In genomic region chr1:207863893-207864535, GRCh38 we compare ENCODE assay signal across 9 cellular contexts. TPM values are rescaled to one million over a fixed set of nuclear protein-coding genes. Genes with fewer than 3 reads are reported as not detected.
DNase-seq lines count a peak whose midpoint lies in the region; ATAC-seq, FAIRE-seq and TF ChIP-seq lines count a peak whose summit lies in the region.
"Had no signal": no experiment of that assay in that cellular context is flagged by ENCODE, and none has a peak within 500 bp of the region (broad histone marks: within the 10 kb centered on the region; RNA-seq: fewer than 3 reads in every experiment).

No MANE protein-coding gene starts in this region.

- POLR2A ChIA-PET in activated CD4-positive, alpha-beta T cell treated with anti-CD3 and anti-CD28 coated beads, Interleukin-2, amount 10 ng/mL, durations not matched to agents 7 days and 5 days (lab: Charles Lee) = no interaction called here
- POLR2A ChIA-PET in PC-9 (lab: Charles Lee; ENCODE audit: unreplicated experiment) = no interaction called here

- peak overlapping the region; percentile 33 to 62 for H3K27ac ChIP-seq in kidney (ENCODE audit: low read depth in 2 of 2, low read length in 2 of 2)
- no peak overlapping the region for H3K27ac ChIP-seq in PC-9

- H3K9me3 Mint-ChIP-seq in activated CD4-positive, alpha-beta T cell treated with anti-CD3 and anti-CD28 coated beads, Interleukin-2, amount 10 ng/mL, durations not matched to agents 7 days and 5 days = no peaks in the 10 kb centered on the region

- DNase-seq in activated CD4-positive, alpha-beta T cell treated with anti-CD3 and anti-CD28 coated beads, Interleukin-2, amount 10 ng/mL, durations not matched to agents 7 days and 5 days = peak; percentile 69
- DNase-seq in kidney (no peak), PC-9 (no peak), OCI-M2 (lab: John Stamatoyannopoulos, UW; ENCODE audit: unreplicated experiment) (no peak), NCI-H82 treated with DMSO at 0.1 percent for 48 hours (lab: John Stamatoyannopoulos, UW; ENCODE audit: unreplicated experiment) (no peak)

- intact Hi-C loops in kidney (cut with DNase I) (no loop called here), PC-9 (cut with micrococcal nuclease; ENCODE audit: unreplicated experiment) (no loop called here)

- CTCF ChIA-PET in activated CD4-positive, alpha-beta T cell treated with anti-CD3 and anti-CD28 coated beads, Interleukin-2, amount 10 ng/mL, durations not matched to agents 7 days and 5 days (lab: Charles Lee) = interaction anchor here (1.0 to 7.4 kb wide), 4 partner anchors 11 to 115 kb away, joined by 3 to 124 read pairs (median 12); no protein-coding TSS in a partner anchor
- CTCF ChIA-PET in PC-9 (lab: Charles Lee) = no interaction called here

- peak overlapping the region in 1 of 2 donors; percentile 9 for H3K9ac ChIP-seq in kidney (ENCODE audit: low read length in 2 of 2)

- no peak overlapping the region for H3K4me2 ChIP-seq in PC-9

- no peak for FAIRE-seq in kidney (lab: Jason Lieb, UNC)
- FAIRE-seq: endometrium had no signal

- H3K36me3 Mint-ChIP-seq in activated CD4-positive, alpha-beta T cell treated with anti-CD3 and anti-CD28 coated beads, Interleukin-2, amount 10 ng/mL, durations not matched to agents 7 days and 5 days (ENCODE audit: low read depth) = peaks cover 63% of the 10 kb centered on the region

- peak overlapping the region; percentile 80 for H3K27ac Mint-ChIP-seq in activated CD4-positive, alpha-beta T cell treated with anti-CD3 and anti-CD28 coated beads, Interleukin-2, amount 10 ng/mL, durations not matched to agents 7 days and 5 days

- H3K4me1 ChIP-seq in kidney (ENCODE audit: control insufficient read depth in 1 of 2, insufficient read depth in 1 of 2, low read depth in 1 of 2, low read length in 2 of 2) (peaks cover 40 to 47% of the 10 kb centered on the region in 2 donors), PC-9 (replicated peaks; ENCODE audit: insufficient read depth) (peaks cover 26% of the 10 kb centered on the region)

- TF ChIP-seq CTCF in kidney (IDR thresholded peaks at IDR 0.05; ENCODE audit: borderline replicate concordance, extremely low read depth, insufficient read depth) (no peak), PC-9 (conservative IDR thresholded peaks at IDR 0.05) (no peak)

- peaks cover 8% of the 10 kb centered on the region; the same call in 1 of the 2 replicates for H3F3A ChIP-seq in PC-9 (ENCODE audit: insufficient read depth, low read depth)

- no peaks in the 10 kb centered on the region for H3K27me3 ChIP-seq in PC-9 (ENCODE audit: insufficient read depth, low read depth)

- no peak overlapping the region for H2AFZ ChIP-seq in PC-9

- H3K9me3 ChIP-seq in kidney (ENCODE audit: control insufficient read depth in 1 of 2, low read length in 2 of 2) (no peaks in the 10 kb centered on the region), PC-9 (ENCODE audit: insufficient read depth, low read depth) (no peaks in the 10 kb centered on the region)

- no peaks in the 10 kb centered on the region for H3K27me3 Mint-ChIP-seq in activated CD4-positive, alpha-beta T cell treated with anti-CD3 and anti-CD28 coated beads, Interleukin-2, amount 10 ng/mL, durations not matched to agents 7 days and 5 days

- no peaks in the 10 kb centered on the region for H4K20me1 ChIP-seq in PC-9 (ENCODE audit: insufficient read depth)

- peak overlapping the region; percentile 33 for H3K4me3 Mint-ChIP-seq in activated CD4-positive, alpha-beta T cell treated with anti-CD3 and anti-CD28 coated beads, Interleukin-2, amount 10 ng/mL, durations not matched to agents 7 days and 5 days

- H3K9me2 ChIP-seq in PC-9 (ENCODE audit: insufficient read depth) = no peaks in the 10 kb centered on the region

- H3K79me2 ChIP-seq in PC-9 (ENCODE audit: low read depth) = no peaks in the 10 kb centered on the region

- ATAC-seq in GM18870 (IDR thresholded peaks at IDR 0.05; ENCODE audit: unreplicated experiment) = peak; percentile 64
- ATAC-seq in HG03135 (IDR thresholded peaks at IDR 0.05; ENCODE audit: unreplicated experiment) = peak; percentile 45
- no peak for ATAC-seq in HG03039 (IDR thresholded peaks at IDR 0.05; ENCODE audit: unreplicated experiment)

- H3K4me3 ChIP-seq in kidney (ENCODE audit: low read length in 2 of 2) (no peak overlapping the region), PC-9 (no peak overlapping the region)

- H3K4me1 Mint-ChIP-seq in activated CD4-positive, alpha-beta T cell treated with anti-CD3 and anti-CD28 coated beads, Interleukin-2, amount 10 ng/mL, durations not matched to agents 7 days and 5 days = peaks cover 66% of the 10 kb centered on the region

- H3K36me3 ChIP-seq in kidney (ENCODE audit: control insufficient read depth in 1 of 2, insufficient read depth in 2 of 2, low read length in 2 of 2) = peaks cover 8 to 24% of the 10 kb centered on the region in 2 donors
- no peaks in the 10 kb centered on the region for H3K36me3 ChIP-seq in PC-9 (ENCODE audit: low read depth)

- BruUV-seq in PC-9 (replicated peaks; lab: Mats Ljungman, UMichigan) = no TSS peak

RNA-seq across cellular contexts. Expression of gene CD34, which starts 46.9 kb away (rescaled TPM):
- total RNA-seq in activated CD4-positive, alpha-beta T cell treated with anti-CD3 and anti-CD28 coated beads, Interleukin-2, amount 10 ng/mL, durations not matched to agents 7 days and 5 days = under 1 TPM in 1 of 2 experiments, not detected in 1; 0.05 TPM
- 50.9 TPM for total RNA-seq in kidney
- 69.4 TPM for polyA plus RNA-seq in kidney (ENCODE audit: insufficient read depth, low read depth, low replicate concordance)
- total RNA-seq in PC-9 (2021) = not detected in 2 replicates

Comparison
In these comparisons a context has a peak if more than half of its experiments do, and no peak if none do; other contexts are left out.
1. RNA of gene CD34, which starts 46.9 kb away (total RNA-seq): 50.9 TPM in kidney (single experiment); 0.05 TPM in activated CD4-positive, alpha-beta T cell treated with anti-CD3 and anti-CD28 coated beads, Interleukin-2, amount 10 ng/mL, durations not matched to agents 7 days and 5 days and not detected in PC-9; every median in the first group is over 10 times any median in the second.